Comparison of ENCODE assay signal across 8 cellular contexts in genomic region chr2:9205963-9206948, GRCh38. TPM values are rescaled to one million over a fixed set of nuclear protein-coding genes. Genes with fewer than 3 reads are reported as not detected.
DNase-seq lines count a peak whose midpoint lies in the region; ATAC-seq, FAIRE-seq and TF ChIP-seq lines count a peak whose summit lies in the region.

ASAP2 (plus strand) TSS chr2:9206812; CDS start chr2:9207105, 293 bp downstream.

- H3K36me3 ChIP-seq in DND-41 (ENCODE audit: insufficient read depth, low read length): no peaks in the 10 kb centered on the region; the same call in 1 of the 2 replicates
- H3K36me3 ChIP-seq in MM.1S (replicated peaks; ENCODE audit: insufficient read depth, low read length): no peaks in the 10 kb centered on the region
- H3K36me3 ChIP-seq in keratinocyte (ENCODE audit: control insufficient read depth in 2 of 2, extremely low read depth in 1 of 2, insufficient read depth in 2 of 2, low read length in 2 of 2): peaks cover 0 to 3% of the 10 kb centered on the region in 2 experiments

- peak within 1 kb of the TSS; percentile 85 for H3K27ac ChIP-seq in DND-41 (ENCODE audit: low read length)
- H3K27ac ChIP-seq in MM.1S (ENCODE audit: low read length): no peak within 1 kb of the TSS; the same call in 1 of the 2 replicates
- peak within 1 kb of the TSS; percentile 84 for H3K27ac ChIP-seq in keratinocyte (ENCODE audit: control insufficient read depth, insufficient read depth, low read length)
- H3K27ac ChIP-seq in skin epidermis: peak within 1 kb of the TSS in 20 of 21 experiments; percentile 38 to 87 (median 74)

- H3K27me3 ChIP-seq in DND-41 (ENCODE audit: insufficient read depth, low read length, poor library complexity) (no peaks in the 10 kb centered on the region), MM.1S (replicated peaks; ENCODE audit: insufficient read depth, low read length) (no peaks in the 10 kb centered on the region), keratinocyte (ENCODE audit: control insufficient read depth, extremely low read depth, insufficient read depth, low read length) (no peaks in the 10 kb centered on the region)

- no peaks in the 10 kb centered on the region for H3K9me2 ChIP-seq in MM.1S (replicated peaks; ENCODE audit: insufficient read depth, low read length)

- FAIRE-seq in keratinocyte (lab: Jason Lieb, UNC): no peak

- peak; percentile 68 for DNase-seq in DND-41
- peak; percentile 71 for DNase-seq in MM.1S
- peak; percentile 79 for DNase-seq in SW480 (ENCODE audit: low spot score)
- DNase-seq in cerebellum (ENCODE audit: low spot score): peak; percentile 89
- no peak for DNase-seq in keratinocyte (ENCODE audit: low read depth, low spot score)
- no peak for DNase-seq in OCI-M2 (lab: John Stamatoyannopoulos, UW; ENCODE audit: unreplicated experiment)

- TF ChIP-seq CTCF in DND-41 (IDR thresholded peaks at IDR 0.05; ENCODE audit: borderline replicate concordance, extremely low read depth, low read length, poor library complexity, severe bottlenecking) (peak; percentile 78), MM.1S (IDR thresholded peaks at IDR 0.05; ENCODE audit: low read length) (peak; percentile 76), keratinocyte (optimal IDR thresholded peaks at IDR 0.05 in 1 of 3, IDR thresholded peaks at IDR 0.05 in 1 of 3, conservative IDR thresholded peaks at IDR 0.05 in 1 of 3; ENCODE audit: extremely low read depth in 1 of 3, insufficient read depth in 2 of 3, low read length in 3 of 3) (peak; percentile 73 to 81 (median 81))

- ATAC-seq in DND-41 (ENCODE audit: insufficient read depth, low read depth): peak; percentile 76
- peak; percentile 61 for ATAC-seq in GM21576 (IDR thresholded peaks at IDR 0.05; ENCODE audit: unreplicated experiment)

- H3F3A ChIP-seq in MM.1S (ENCODE audit: insufficient read depth, low read length): peaks cover 5% of the 10 kb centered on the region; the same call in 1 of the 2 replicates

- H3K4me3 ChIP-seq in DND-41 (ENCODE audit: low read depth in 1 of 2, low read length in 2 of 2): peak within 1 kb of the TSS; percentile 61 to 76
- peak within 1 kb of the TSS; percentile 93 for H3K4me3 ChIP-seq in MM.1S (ENCODE audit: low read length)
- peak within 1 kb of the TSS; percentile 92 to 100 (median 97) for H3K4me3 ChIP-seq in keratinocyte (ENCODE audit: control insufficient read depth in 2 of 3, extremely low read depth in 1 of 3, insufficient read depth in 2 of 3, low read depth in 1 of 3, low read length in 3 of 3)
- H3K4me3 ChIP-seq in skin epidermis: peak within 1 kb of the TSS; percentile 50 to 76 (median 63)

- peaks cover 34% of the 10 kb centered on the region for H3K4me1 ChIP-seq in DND-41 (ENCODE audit: insufficient read depth, low read length)
- peaks cover 9% of the 10 kb centered on the region; the same call in 1 of the 2 replicates for H3K4me1 ChIP-seq in MM.1S (ENCODE audit: low read length)
- peaks cover 15% of the 10 kb centered on the region for H3K4me1 ChIP-seq in keratinocyte (ENCODE audit: control insufficient read depth, extremely low read depth, insufficient read depth, low read length)

- H3K9ac ChIP-seq in DND-41 (ENCODE audit: low read depth, low read length): peak within 1 kb of the TSS; percentile 88
- peak within 1 kb of the TSS; percentile 50; the same call in 1 of the 2 replicates for H3K9ac ChIP-seq in MM.1S (ENCODE audit: low read length)
- H3K9ac ChIP-seq in keratinocyte (ENCODE audit: control insufficient read depth, extremely low read depth, insufficient read depth, low read length): peak within 1 kb of the TSS; percentile 89

- H4K20me1 ChIP-seq in DND-41 (ENCODE audit: insufficient read depth, low read length): no peaks in the 10 kb centered on the region
- H4K20me1 ChIP-seq in MM.1S (ENCODE audit: insufficient read depth, low read length): no peaks in the 10 kb centered on the region
- no peaks in the 10 kb centered on the region for H4K20me1 ChIP-seq in keratinocyte (ENCODE audit: control insufficient read depth, extremely low read depth, insufficient read depth, low read length)

- no peaks in the 10 kb centered on the region for H3K9me3 ChIP-seq in DND-41 (ENCODE audit: insufficient read depth, low read length, severe bottlenecking)
- no peaks in the 10 kb centered on the region for H3K9me3 ChIP-seq in MM.1S (replicated peaks; ENCODE audit: insufficient read depth, low read length)
- no peaks in the 10 kb centered on the region for H3K9me3 ChIP-seq in keratinocyte (ENCODE audit: control insufficient read depth, low read depth, low read length)

- H3K4me2 ChIP-seq in DND-41 (ENCODE audit: insufficient read depth, low read length) (peak within 1 kb of the TSS; percentile 84), MM.1S (ENCODE audit: low read depth, low read length) (peak within 1 kb of the TSS; percentile 97), keratinocyte (ENCODE audit: control insufficient read depth, extremely low read depth, insufficient read depth, low read depth, low read length) (peak within 1 kb of the TSS; percentile 87)

- peaks cover 22% of the 10 kb centered on the region for H3K79me2 ChIP-seq in DND-41 (ENCODE audit: insufficient read depth, low read length)
- peaks cover 15% of the 10 kb centered on the region for H3K79me2 ChIP-seq in MM.1S (ENCODE audit: low read length)
- peaks cover 43% of the 10 kb centered on the region for H3K79me2 ChIP-seq in keratinocyte (ENCODE audit: control insufficient read depth, insufficient read depth, low read length)

- no peaks in the 10 kb centered on the region for H3K9me1 ChIP-seq in keratinocyte (ENCODE audit: control insufficient read depth, extremely low read depth, insufficient read depth, low read length)

- dilution Hi-C loops in keratinocyte (cut with MboI; ENCODE audit: extremely low pct_ligation_motif_present, low sequenced_read_pairs): no loop called here

- H2AFZ ChIP-seq in DND-41 (ENCODE audit: low read depth, low read length) (peak within 1 kb of the TSS; percentile 97), MM.1S (ENCODE audit: low read length) (peak within 1 kb of the TSS; percentile 97), keratinocyte (ENCODE audit: control insufficient read depth, low read length) (peak within 1 kb of the TSS; percentile 22)

RNA-seq across cellular contexts. Expression of gene ASAP2, which starts in this region (rescaled TPM):
- 61.2 TPM for total RNA-seq in cerebellum
- polyA plus RNA-seq in keratinocyte: 30.7 to 59.6 TPM (median 54.2 TPM) in 3 replicates
- polyA plus RNA-seq in keratinocyte (2011; ENCODE audit: low read depth): 44.6 TPM
- 37.2 and 58.2 TPM in 2 replicates for polyA plus RNA-seq in keratinocyte (2011; cell fraction: cytosol; rRNA removed)
- polyA plus RNA-seq in keratinocyte (2011; cell fraction: nucleus; rRNA removed): 62.7 and 72.9 TPM in 2 replicates
- 21.4 and 42.3 TPM in 2 replicates for polyA plus RNA-seq in keratinocyte (2012; ENCODE audit: low replicate concordance)
- 32.0 to 96.8 TPM (median 59.0 TPM) in 3 replicates for polyA minus RNA-seq in keratinocyte
- 34.7 TPM for polyA minus RNA-seq in keratinocyte (2011; cell fraction: cytosol; rRNA and poly(A)+ RNA removed)
- 47.7 and 89.0 TPM in 2 replicates for polyA minus RNA-seq in keratinocyte (2011; cell fraction: nucleus; rRNA and poly(A)+ RNA removed)

Comparison
In these comparisons a context has a peak if more than half of its experiments do, and no peak if none do; other contexts are left out.
1. DNase-seq: peak in DND-41 (single experiment), MM.1S (single experiment), SW480 (single experiment) and cerebellum (single experiment); none in keratinocyte (single experiment) and OCI-M2 (single experiment).
2. H2AFZ ChIP-seq: peak in every context shown above with its lines; median percentile 97 in DND-41; 97 in MM.1S; 22 in keratinocyte.
3. Peak in every context shown above with its lines, with median percentiles within 50 percentile points of each other: H3K4me2 ChIP-seq, H3K4me3 ChIP-seq, H3K9ac ChIP-seq and CTCF ChIP-seq.